Comparison of ENCODE assay signal across 21 cellular contexts in genomic region chr9:137347928-137348327, GRCh38. TPM values are rescaled to one million over a fixed set of nuclear protein-coding genes. Genes with fewer than 3 reads are reported as not detected.
"Had no signal": no experiment of that assay in that cellular context is flagged by ENCODE, and none has a peak within 500 bp of the region (broad histone marks: within the 10 kb centered on the region; RNA-seq: fewer than 3 reads in every experiment).

No MANE protein-coding gene starts in this region.

- H3K27ac ChIP-seq: HL-60, RWPE1 had no signal

- H3K9me3 ChIP-seq: SK-N-SH had no signal

- ATAC-seq: Panc1 had no signal

- DNase-seq: IMR-90, KG1, MM.1S, NCI-H1092 treated with DMSO at 0.1 percent for 48 hours, NCI-H1436, NCI-H187, NCI-H2029, NCI-H2081 treated with DMSO at 0.1 percent for 48 hours, NCI-H2171, NCI-H226, NCI-H446, NCI-H510A, NCI-H524 treated with DMSO at 0.1 percent for 48 hours, NCI-H69, NCI-H774, SHP77, SK-N-SH, SW 1271 had no signal

RNA-seq across cellular contexts. Expression of gene NRARP, which starts 45.9 kb away (rescaled TPM):
- total RNA-seq: IMR-90 had no signal
